ENCODE assay signal across 1 cellular context in genomic region chr4:1249148-1249730, GRCh38.
TF ChIP-seq lines count a peak whose summit lies in the region.

No MANE protein-coding gene starts in this region.

TF ChIP-seq in K562, 482 proteins besides CTCF, POLR2A, EP300 and RAD21 (continued from another document and continues in another):
- TF ChIP-seq, protein P1, sequence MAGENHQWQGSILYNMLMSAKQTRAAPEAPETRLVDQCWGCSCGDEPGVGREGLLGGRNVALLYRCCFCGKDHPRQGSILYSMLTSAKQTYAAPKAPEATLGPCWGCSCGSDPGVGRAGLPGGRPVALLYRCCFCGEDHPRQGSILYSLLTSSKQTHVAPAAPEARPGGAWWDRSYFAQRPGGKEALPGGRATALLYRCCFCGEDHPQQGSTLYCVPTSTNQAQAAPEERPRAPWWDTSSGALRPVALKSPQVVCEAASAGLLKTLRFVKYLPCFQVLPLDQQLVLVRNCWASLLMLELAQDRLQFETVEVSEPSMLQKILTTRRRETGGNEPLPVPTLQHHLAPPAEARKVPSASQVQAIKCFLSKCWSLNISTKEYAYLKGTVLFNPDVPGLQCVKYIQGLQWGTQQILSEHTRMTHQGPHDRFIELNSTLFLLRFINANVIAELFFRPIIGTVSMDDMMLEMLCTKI (IDR thresholded peaks at IDR 0.05; ENCODE audit: partially characterized antibody): no peak
- TF ChIP-seq RAD51 (IDR thresholded peaks at IDR 0.05; ENCODE audit: borderline replicate concordance, low read depth): no peak
- no peak for TF ChIP-seq ZNF696 (CRISPR knock-in tag; conservative IDR thresholded peaks at IDR 0.05)
- no peak for TF ChIP-seq HNRNPL (IDR thresholded peaks at IDR 0.05; ENCODE audit: low read depth, low read length)
- TF ChIP-seq FOXJ3 (CRISPR knock-in tag; IDR thresholded peaks at IDR 0.05): no peak
- no peak for TF ChIP-seq TEAD1 (CRISPR knock-in tag; IDR thresholded peaks at IDR 0.05)
- TF ChIP-seq HMBOX1 (IDR thresholded peaks at IDR 0.05): no peak
- no peak for TF ChIP-seq ZNF263 (CRISPR knock-in tag; IDR thresholded peaks at IDR 0.05; ENCODE audit: borderline replicate concordance)
- TF ChIP-seq MYBL2 (IDR thresholded peaks at IDR 0.05; ENCODE audit: low read depth): no peak
- no peak for TF ChIP-seq MYBL2 (CRISPR knock-in tag; IDR thresholded peaks at IDR 0.05; ENCODE audit: borderline replicate concordance)
- no peak for TF ChIP-seq KLF10 (CRISPR knock-in tag; IDR thresholded peaks at IDR 0.05)
- no peak for TF ChIP-seq LEF1 (IDR thresholded peaks at IDR 0.05)
- TF ChIP-seq, protein P2, sequence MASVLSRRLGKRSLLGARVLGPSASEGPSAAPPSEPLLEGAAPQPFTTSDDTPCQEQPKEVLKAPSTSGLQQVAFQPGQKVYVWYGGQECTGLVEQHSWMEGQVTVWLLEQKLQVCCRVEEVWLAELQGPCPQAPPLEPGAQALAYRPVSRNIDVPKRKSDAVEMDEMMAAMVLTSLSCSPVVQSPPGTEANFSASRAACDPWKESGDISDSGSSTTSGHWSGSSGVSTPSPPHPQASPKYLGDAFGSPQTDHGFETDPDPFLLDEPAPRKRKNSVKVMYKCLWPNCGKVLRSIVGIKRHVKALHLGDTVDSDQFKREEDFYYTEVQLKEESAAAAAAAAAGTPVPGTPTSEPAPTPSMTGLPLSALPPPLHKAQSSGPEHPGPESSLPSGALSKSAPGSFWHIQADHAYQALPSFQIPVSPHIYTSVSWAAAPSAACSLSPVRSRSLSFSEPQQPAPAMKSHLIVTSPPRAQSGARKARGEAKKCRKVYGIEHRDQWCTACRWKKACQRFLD (CRISPR knock-in tag; IDR thresholded peaks at IDR 0.05): no peak
- no peak for TF ChIP-seq ESRRA (IDR thresholded peaks at IDR 0.05; ENCODE audit: borderline replicate concordance, low read depth)
- TF ChIP-seq ZNF436 (CRISPR knock-in tag; IDR thresholded peaks at IDR 0.05): no peak
- TF ChIP-seq ZNF121 (CRISPR knock-in tag; conservative IDR thresholded peaks at IDR 0.05): no peak
- TF ChIP-seq RREB1 (CRISPR knock-in tag; IDR thresholded peaks at IDR 0.05): no peak
- TF ChIP-seq NFIC (IDR thresholded peaks at IDR 0.05): no peak
- TF ChIP-seq PRMT5 (CRISPR knock-in tag; IDR thresholded peaks at IDR 0.05): no peak
- no peak for TF ChIP-seq CBFB (CRISPR knock-in tag; IDR thresholded peaks at IDR 0.05)
- TF ChIP-seq ELF2 (CRISPR knock-in tag; IDR thresholded peaks at IDR 0.05): no peak
- TF ChIP-seq TEAD4 (IDR thresholded peaks at IDR 0.05; ENCODE audit: low read length): no peak
- TF ChIP-seq TEAD4 (CRISPR knock-in tag; IDR thresholded peaks at IDR 0.05; ENCODE audit: borderline replicate concordance): no peak
- TF ChIP-seq LARP7 (IDR thresholded peaks at IDR 0.05): no peak
- no peak for TF ChIP-seq RFX1 (IDR thresholded peaks at IDR 0.05)
- TF ChIP-seq, protein P3, sequence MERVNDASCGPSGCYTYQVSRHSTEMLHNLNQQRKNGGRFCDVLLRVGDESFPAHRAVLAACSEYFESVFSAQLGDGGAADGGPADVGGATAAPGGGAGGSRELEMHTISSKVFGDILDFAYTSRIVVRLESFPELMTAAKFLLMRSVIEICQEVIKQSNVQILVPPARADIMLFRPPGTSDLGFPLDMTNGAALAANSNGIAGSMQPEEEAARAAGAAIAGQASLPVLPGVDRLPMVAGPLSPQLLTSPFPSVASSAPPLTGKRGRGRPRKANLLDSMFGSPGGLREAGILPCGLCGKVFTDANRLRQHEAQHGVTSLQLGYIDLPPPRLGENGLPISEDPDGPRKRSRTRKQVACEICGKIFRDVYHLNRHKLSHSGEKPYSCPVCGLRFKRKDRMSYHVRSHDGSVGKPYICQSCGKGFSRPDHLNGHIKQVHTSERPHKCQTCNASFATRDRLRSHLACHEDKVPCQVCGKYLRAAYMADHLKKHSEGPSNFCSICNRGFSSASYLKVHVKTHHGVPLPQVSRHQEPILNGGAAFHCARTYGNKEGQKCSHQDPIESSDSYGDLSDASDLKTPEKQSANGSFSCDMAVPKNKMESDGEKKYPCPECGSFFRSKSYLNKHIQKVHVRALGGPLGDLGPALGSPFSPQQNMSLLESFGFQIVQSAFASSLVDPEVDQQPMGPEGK (CRISPR knock-in tag; IDR thresholded peaks at IDR 0.05; ENCODE audit: borderline replicate concordance): no peak
- TF ChIP-seq ZC3H4 (CRISPR knock-in tag; IDR thresholded peaks at IDR 0.05; ENCODE audit: borderline replicate concordance): no peak
- TF ChIP-seq, protein P4, sequence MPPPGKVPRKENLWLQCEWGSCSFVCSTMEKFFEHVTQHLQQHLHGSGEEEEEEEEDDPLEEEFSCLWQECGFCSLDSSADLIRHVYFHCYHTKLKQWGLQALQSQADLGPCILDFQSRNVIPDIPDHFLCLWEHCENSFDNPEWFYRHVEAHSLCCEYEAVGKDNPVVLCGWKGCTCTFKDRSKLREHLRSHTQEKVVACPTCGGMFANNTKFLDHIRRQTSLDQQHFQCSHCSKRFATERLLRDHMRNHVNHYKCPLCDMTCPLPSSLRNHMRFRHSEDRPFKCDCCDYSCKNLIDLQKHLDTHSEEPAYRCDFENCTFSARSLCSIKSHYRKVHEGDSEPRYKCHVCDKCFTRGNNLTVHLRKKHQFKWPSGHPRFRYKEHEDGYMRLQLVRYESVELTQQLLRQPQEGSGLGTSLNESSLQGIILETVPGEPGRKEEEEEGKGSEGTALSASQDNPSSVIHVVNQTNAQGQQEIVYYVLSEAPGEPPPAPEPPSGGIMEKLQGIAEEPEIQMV (tag; conservative IDR thresholded peaks at IDR 0.05; ENCODE audit: low read depth): no peak
- 0 out of 2 replicates have a peak, but pooled peaks have one; percentile 36 for TF ChIP-seq REST (CRISPR knock-in tag; IDR thresholded peaks at IDR 0.05; ENCODE audit: low read depth)
- no peak for TF ChIP-seq ZNF561 (CRISPR knock-in tag; conservative IDR thresholded peaks at IDR 0.05)
- no peak for TF ChIP-seq ZNF277 (CRISPR knock-in tag; IDR thresholded peaks at IDR 0.05; ENCODE audit: borderline replicate concordance)
- TF ChIP-seq POLR2AphosphoS2 (IDR thresholded peaks at IDR 0.05; ENCODE audit: low read length): no peak
- TF ChIP-seq CBX8 (IDR thresholded peaks at IDR 0.05; ENCODE audit: borderline replicate concordance, extremely low read depth, low read depth, low read length, poor library complexity, severe bottlenecking): no peak
- no peak for TF ChIP-seq ZBTB5 (IDR thresholded peaks at IDR 0.05)
- no peak for TF ChIP-seq ILF3 (IDR thresholded peaks at IDR 0.05; ENCODE audit: borderline replicate concordance)
- TF ChIP-seq XRCC3 (IDR thresholded peaks at IDR 0.05): no peak
- TF ChIP-seq SP2 (IDR thresholded peaks at IDR 0.05; ENCODE audit: extremely low read depth, low read depth, low read length, poor library complexity, severe bottlenecking): no peak
- TF ChIP-seq IRF2 (CRISPR knock-in tag; IDR thresholded peaks at IDR 0.05): no peak
- TF ChIP-seq, protein P5, sequence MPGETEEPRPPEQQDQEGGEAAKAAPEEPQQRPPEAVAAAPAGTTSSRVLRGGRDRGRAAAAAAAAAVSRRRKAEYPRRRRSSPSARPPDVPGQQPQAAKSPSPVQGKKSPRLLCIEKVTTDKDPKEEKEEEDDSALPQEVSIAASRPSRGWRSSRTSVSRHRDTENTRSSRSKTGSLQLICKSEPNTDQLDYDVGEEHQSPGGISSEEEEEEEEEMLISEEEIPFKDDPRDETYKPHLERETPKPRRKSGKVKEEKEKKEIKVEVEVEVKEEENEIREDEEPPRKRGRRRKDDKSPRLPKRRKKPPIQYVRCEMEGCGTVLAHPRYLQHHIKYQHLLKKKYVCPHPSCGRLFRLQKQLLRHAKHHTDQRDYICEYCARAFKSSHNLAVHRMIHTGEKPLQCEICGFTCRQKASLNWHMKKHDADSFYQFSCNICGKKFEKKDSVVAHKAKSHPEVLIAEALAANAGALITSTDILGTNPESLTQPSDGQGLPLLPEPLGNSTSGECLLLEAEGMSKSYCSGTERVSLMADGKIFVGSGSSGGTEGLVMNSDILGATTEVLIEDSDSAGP (CRISPR knock-in tag; IDR thresholded peaks at IDR 0.05): no peak
- TF ChIP-seq ZNF134 (CRISPR knock-in tag; conservative IDR thresholded peaks at IDR 0.05): no peak
- TF ChIP-seq POLR3G (IDR thresholded peaks at IDR 0.05; ENCODE audit: extremely low read depth, insufficient read length, insufficient replicate concordance): no peak
